Comparison of ENCODE assay signal across 18 cellular contexts in the genomic region with DNA sequence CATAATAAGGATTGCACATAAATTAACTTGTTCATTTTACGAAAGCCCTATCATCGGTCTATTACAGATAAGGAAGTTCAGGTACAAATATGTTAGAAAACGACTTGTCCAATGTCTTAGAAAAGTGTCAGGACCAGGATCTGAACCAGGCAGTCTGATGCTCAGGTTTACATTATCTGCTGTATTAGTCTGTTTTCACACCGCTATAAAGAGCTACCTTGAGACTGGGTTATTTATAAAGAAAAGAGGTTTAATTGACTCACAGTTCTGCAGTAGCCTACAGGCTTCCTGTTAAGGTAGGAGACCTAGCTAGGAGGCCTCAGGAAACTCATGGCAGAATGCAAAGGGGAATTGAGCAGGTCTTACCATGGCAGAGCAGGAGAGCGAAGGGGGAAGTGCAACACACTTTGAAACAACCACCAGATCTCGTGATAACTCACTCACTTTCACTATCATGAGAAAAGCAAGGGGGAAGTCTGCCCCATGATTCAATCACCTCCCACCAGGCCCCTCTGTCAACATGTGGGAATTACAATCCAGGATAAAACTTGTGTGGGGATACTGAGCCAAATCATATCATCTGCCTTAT. TPM values are rescaled to one million over a fixed set of nuclear protein-coding genes. Genes with fewer than 3 reads are reported as not detected.
A peak's percentile ranks its signal among the peaks of the same experiment; 100 is the strongest.
DNase-seq lines count a peak whose midpoint lies in the region; ATAC-seq and TF ChIP-seq lines count a peak whose summit lies in the region.
"Had no signal": no experiment of that assay in that cellular context is flagged by ENCODE, and none has a peak within 500 bp of the region (broad histone marks: within the 10 kb centered on the region; RNA-seq: fewer than 3 reads in every experiment).

No MANE protein-coding gene starts in this region.

- peak; percentile 52 for ATAC-seq in GM19351 (IDR thresholded peaks at IDR 0.05; ENCODE audit: unreplicated experiment)
- peak; percentile 42 for ATAC-seq in HG02938 (IDR thresholded peaks at IDR 0.05; ENCODE audit: unreplicated experiment)
- ATAC-seq in HG03342 (IDR thresholded peaks at IDR 0.05; ENCODE audit: unreplicated experiment) = no peak
- no peak for ATAC-seq in HG03045 (IDR thresholded peaks at IDR 0.05; ENCODE audit: unreplicated experiment)
- ATAC-seq in left lung = no peak
- ATAC-seq: activated naive CD8-positive, alpha-beta T cell treated with anti-CD3 and anti-CD28 coated beads, Interleukin-2, amount 50 U/mL, for 24 hours; gastroesophageal sphincter; right cardiac atrium had no signal

- H3K9me3 ChIP-seq in OCI-LY1 (ENCODE audit: low read length) (no peaks in the 10 kb centered on the region), neutrophil (no peaks in the 10 kb centered on the region), left lung (peaks cover 0 to 3% of the 10 kb centered on the region in 2 donors)
- H3K9me3 ChIP-seq: BE2C, gastroesophageal sphincter had no signal

- H3K9ac ChIP-seq in OCI-LY1 (ENCODE audit: low read length) = no peak overlapping the region

- no peaks in the 10 kb centered on the region for H3K79me2 ChIP-seq in OCI-LY1 (ENCODE audit: insufficient read depth, low read length)

- H3K4me1 ChIP-seq in OCI-LY1 (ENCODE audit: insufficient read depth, low read length, severe bottlenecking) = no peaks in the 10 kb centered on the region
- peaks cover 0 to 7% of the 10 kb centered on the region in 2 experiments for H3K4me1 ChIP-seq in neutrophil (ENCODE audit: control insufficient read depth in 1 of 2, insufficient read depth in 1 of 2, low read depth in 1 of 2, low read length in 1 of 2)
- no peaks in the 10 kb centered on the region for H3K4me1 ChIP-seq in left lung
- H3K4me1 ChIP-seq: BE2C had no signal

- H3K4me2 ChIP-seq in OCI-LY1 (ENCODE audit: low read length) = no peak overlapping the region

- DNase-seq in H7 (no peak), left lung (no peak)
- DNase-seq: activated CD8-positive, alpha-beta memory T cell treated with anti-CD3 and anti-CD28 coated beads, Interleukin-2, amount 50 U/mL, for 48 hours; activated naive CD8-positive, alpha-beta T cell treated with anti-CD3 and anti-CD28 coated beads, Interleukin-2, amount 50 U/mL, for 24 hours; BE2C; DMS79 treated with DMSO at 0.1 percent for 48 hours; kidney; NCI-H1092; NCI-H226; right cardiac atrium; stimulated activated CD4-positive, alpha-beta T cell treated with anti-CD3 and anti-CD28 coated beads, Interleukin-4, amount 100 ng/mL, for 4 hours had no signal

- H3K9me2 ChIP-seq in OCI-LY1 (ENCODE audit: low read depth, low read length) = no peaks in the 10 kb centered on the region

- H2AFZ ChIP-seq in OCI-LY1 (ENCODE audit: low read length) = peak overlapping the region; percentile 16; the same call in 1 of the 2 replicates

- H3K27me3 ChIP-seq in OCI-LY1 (ENCODE audit: insufficient read depth, low read length) (no peaks in the 10 kb centered on the region), neutrophil (no peaks in the 10 kb centered on the region), H7 (ENCODE audit: control insufficient read depth, insufficient read depth, low read length) (no peaks in the 10 kb centered on the region), left lung (no peaks in the 10 kb centered on the region)
- H3K27me3 ChIP-seq: gastroesophageal sphincter had no signal

- H3F3A ChIP-seq in OCI-LY1 (ENCODE audit: insufficient read depth, low read length) = no peaks in the 10 kb centered on the region

- no peaks in the 10 kb centered on the region for H3K36me3 ChIP-seq in OCI-LY1 (ENCODE audit: insufficient read depth, low read length)
- H3K36me3 ChIP-seq in neutrophil = no peaks in the 10 kb centered on the region
- H3K36me3 ChIP-seq in H7 (replicated peaks; ENCODE audit: control insufficient read depth, insufficient read depth, low read length) = no peaks in the 10 kb centered on the region
- no peaks in the 10 kb centered on the region for H3K36me3 ChIP-seq in left lung
- H3K36me3 ChIP-seq: BE2C, gastroesophageal sphincter had no signal

- no peaks in the 10 kb centered on the region for H4K20me1 ChIP-seq in OCI-LY1 (ENCODE audit: insufficient read depth, low read length)

- TF ChIP-seq CTCF in OCI-LY1 (IDR thresholded peaks at IDR 0.05; ENCODE audit: low read length) (no peak), neutrophil (IDR thresholded peaks at IDR 0.05) (no peak), left lung (IDR thresholded peaks at IDR 0.05) (no peak)

- H3K4me3 ChIP-seq in OCI-LY1 (ENCODE audit: low read depth, low read length, poor library complexity, severe bottlenecking) = no peak overlapping the region
- no peak overlapping the region for H3K4me3 ChIP-seq in neutrophil (ENCODE audit: low read depth in 1 of 2, low read length in 1 of 2)
- no peak overlapping the region for H3K4me3 ChIP-seq in H7 (ENCODE audit: insufficient read depth, low read depth, low read length)
- H3K4me3 ChIP-seq in left lung = no peak overlapping the region
- H3K4me3 ChIP-seq: gastroesophageal sphincter had no signal

- intact Hi-C loops in left lung (cut with DNase I) = no loop called here

- H3K27ac ChIP-seq in OCI-LY1 (ENCODE audit: low read depth, low read length, poor library complexity, severe bottlenecking) (no peak overlapping the region), neutrophil (peak overlapping the region; percentile 21), left lung (no peak overlapping the region)
- H3K27ac ChIP-seq: gastroesophageal sphincter had no signal

RNA-seq across cellular contexts. Expression of gene GOLIM4, which starts 45.8 kb away (rescaled TPM):
- 19.1 and 33.2 TPM in 2 replicates for total RNA-seq in H7 (2014; rRNA removed; shearing (Covaris generic))
- total RNA-seq in left lung = 10 to 100 TPM; 40.6 to 41.3 TPM

Comparison
In these comparisons a context has a peak if more than half of its experiments do, and no peak if none do; other contexts are left out.
1. ATAC-seq: peak in GM19351 (single experiment) and HG02938 (single experiment); none in HG03342 (single experiment), HG03045 (single experiment) and left lung (single experiment).